ENCODE assay signal across 9 cellular contexts in genomic region chrX:7110821-7111276, GRCh38. TPM values are rescaled to one million over a fixed set of nuclear protein-coding genes. Genes with fewer than 3 reads are reported as not detected.
DNase-seq lines count a peak whose midpoint lies in the region; ATAC-seq, FAIRE-seq and TF ChIP-seq lines count a peak whose summit lies in the region.
"Had no signal": no experiment of that assay in that cellular context is flagged by ENCODE, and none has a peak within 500 bp of the region (broad histone marks: within the 10 kb centered on the region; RNA-seq: fewer than 3 reads in every experiment).

No MANE protein-coding gene starts in this region.

- H3F3A ChIP-seq in Loucy (ENCODE audit: low read depth), result peaks cover 4% of the 10 kb centered on the region; the same call in 1 of the 2 replicates

- no peaks in the 10 kb centered on the region for H4K20me1 ChIP-seq in Loucy (ENCODE audit: insufficient read depth, low read length, poor library complexity, severe bottlenecking)

- FAIRE-seq in pancreas (lab: Jason Lieb, UNC), result no peak

- intact Hi-C loops in pancreas (cut with DNase I), result no loop called here

- peak overlapping the region; percentile 60 for H3K4me2 ChIP-seq in Loucy (ENCODE audit: low read depth, low read length, poor library complexity, severe bottlenecking)

- H3K9me2 ChIP-seq in Loucy (replicated peaks; ENCODE audit: low read depth, low read length), result no peaks in the 10 kb centered on the region

- ATAC-seq in GM18519 (IDR thresholded peaks at IDR 0.05; ENCODE audit: low FRiP score, unreplicated experiment), result peak; percentile 41
- ATAC-seq in pancreas, result no peak

- no peak overlapping the region for H3K27ac ChIP-seq in pancreas

- H3K79me2 ChIP-seq in Loucy (ENCODE audit: insufficient read depth, low read length), result peaks cover 17% of the 10 kb centered on the region; the same call in 1 of the 2 replicates

- no peaks in the 10 kb centered on the region for H3K27me3 ChIP-seq in Loucy (ENCODE audit: insufficient read depth, low read length, poor library complexity, severe bottlenecking)
- no peaks in the 10 kb centered on the region for H3K27me3 ChIP-seq in pancreas

- H3K4me1 ChIP-seq in Loucy (ENCODE audit: insufficient read depth, low read length, poor library complexity, severe bottlenecking) (peaks cover 47% of the 10 kb centered on the region), pancreas (peaks cover 0 to 3% (median 0%) of the 10 kb centered on the region in 3 donors)

- TF ChIP-seq CTCF in Loucy (conservative IDR thresholded peaks at IDR 0.05; ENCODE audit: low read length) (no peak), pancreas (IDR thresholded peaks at IDR 0.05) (no peak)

- H3K9ac ChIP-seq in Loucy (ENCODE audit: low read depth, low read length, poor library complexity, severe bottlenecking), result peak overlapping the region; percentile 80

- peak overlapping the region; percentile 61 for H3K4me3 ChIP-seq in Loucy (ENCODE audit: low read length, poor library complexity, severe bottlenecking)
- H3K4me3 ChIP-seq in pancreas, result no peak overlapping the region

- 84% methylated on average over 5 of the region's 5 CpGs for WGBS in pancreas, 2 donors

- DNase-seq in H4 (ENCODE audit: low spot score), result peak; percentile 16
- DNase-seq in foreskin melanocyte, result peak; percentile 50
- DNase-seq in AG20443 (ENCODE audit: low spot score), result no peak
- DNase-seq in pancreas, result no peak
- DNase-seq in cerebellum (ENCODE audit: low spot score), result no peak
- no peak for DNase-seq in NCI-H146 (lab: John Stamatoyannopoulos, UW)
- DNase-seq: NCI-H345 had no signal

- no peak overlapping the region for H2AFZ ChIP-seq in Loucy (ENCODE audit: low read length)

- H3K9me3 ChIP-seq in Loucy (ENCODE audit: insufficient read depth, low read depth, low read length) (no peaks in the 10 kb centered on the region), pancreas (no peaks in the 10 kb centered on the region)

- H3K36me3 ChIP-seq in Loucy (ENCODE audit: insufficient read depth, low read length) (no peaks in the 10 kb centered on the region), pancreas (no peaks in the 10 kb centered on the region)

RNA-seq across cellular contexts. Expression of gene STS, which starts 36.7 kb away (rescaled TPM):
- 2.9 and 3.0 TPM in 2 replicates for total RNA-seq in H4 (2014; rRNA removed; shearing (Covaris generic))
- total RNA-seq in pancreas, result 1 to 10 TPM; 1.5 to 8.7 (median 3.3) TPM
- 1 to 10 TPM; 1.1 to 1.6 TPM for polyA plus RNA-seq in pancreas
- 8.9 TPM for total RNA-seq in cerebellum

RNA-seq across cellular contexts. Expression of gene PUDP, which starts 37.1 kb away (rescaled TPM):
- 5.4 and 17.0 TPM in 2 replicates for total RNA-seq in H4 (2014; rRNA removed; shearing (Covaris generic))
- total RNA-seq in pancreas, result 10 to 100 TPM in 2 of 6 donors, 1 to 10 TPM in 4; 4.7 to 20.2 (median 8.7) TPM
- 1 to 10 TPM; 3.3 to 8.8 TPM for polyA plus RNA-seq in pancreas
- total RNA-seq in cerebellum, result 10.1 TPM

Comparison
In these comparisons a context has a peak if more than half of its experiments do, and no peak if none do; other contexts are left out.
1. DNase-seq: peak in H4 (single experiment) and foreskin melanocyte (single experiment); none in AG20443 (single experiment), pancreas (0 of 6), cerebellum (single experiment) and NCI-H146 (single experiment).